In genomic region chr2:136325844-136326291, GRCh38 we compare ENCODE assay signal across 18 cellular contexts.
DNase-seq lines count a peak whose midpoint lies in the region; ATAC-seq and TF ChIP-seq lines count a peak whose summit lies in the region.
"Had no signal": no experiment of that assay in that cellular context is flagged by ENCODE, and none has a peak within 500 bp of the region (broad histone marks: within the 10 kb centered on the region; RNA-seq: fewer than 3 reads in every experiment).

No MANE protein-coding gene starts in this region.

- peaks cover 17 to 47% of the 10 kb centered on the region in 2 donors for H3K4me1 ChIP-seq in naive thymus-derived CD4-positive, alpha-beta T cell (ENCODE audit: control insufficient read depth in 2 of 2, insufficient read depth in 2 of 2, low read length in 2 of 2)
- peaks cover 15% of the 10 kb centered on the region for H3K4me1 ChIP-seq in endodermal cell (ENCODE audit: control insufficient read depth, insufficient read depth, low read length)
- H3K4me1 ChIP-seq: prostate gland had no signal

- H3K9me3 Mint-ChIP-seq in activated naive CD4-positive, alpha-beta T cell treated with anti-CD3 and anti-CD28 coated beads, Interleukin-2, amount 10 ng/mL, durations not matched to agents 7 days and 5 days, result peaks cover 5% of the 10 kb centered on the region
- peaks cover 4% of the 10 kb centered on the region for H3K9me3 Mint-ChIP-seq in T-helper 2 cell treated with Interferon-gamma antibody and Interleukin-4, amounts not matched to agents 5 μg/mL and 100 μg/mL, for 36 hours
- H3K9me3 Mint-ChIP-seq in naive thymus-derived CD4-positive, alpha-beta T cell, result peaks cover 0 to 5% (median 0%) of the 10 kb centered on the region in 11 donors
- H3K9me3 Mint-ChIP-seq in endodermal cell, result no peaks in the 10 kb centered on the region

- intact Hi-C loops in naive thymus-derived CD4-positive, alpha-beta T cell (cut with micrococcal nuclease), result loop anchor here (2.0 to 5.0 kb wide), 8 partner anchors 27 to 584 kb away; partner anchors contain the start of gene UBXN4 (in 1 of the 2)

- POLR2A ChIA-PET in naive thymus-derived CD4-positive, alpha-beta T cell (lab: Charles Lee), result interaction anchor here (1.2 to 5.9 kb wide), 3 partner anchors 193 to 341 kb away, joined by 3 to 76 read pairs (median 3); partner anchors contain the start of gene DARS1

- 100% methylated on average over 1 of the region's 1 CpG; no CpG with 5 or more reads in 1 of the 2 experiments for WGBS in endodermal cell (ENCODE audit: insufficient coverage in 1 of 2, insufficient read length in 1 of 2), 2 experiments

- H3K4me3 Mint-ChIP-seq in activated naive CD4-positive, alpha-beta T cell treated with anti-CD3 and anti-CD28 coated beads, Interleukin-2, amount 10 ng/mL, durations not matched to agents 7 days and 5 days, result no peak overlapping the region
- H3K4me3 Mint-ChIP-seq in T-helper 2 cell treated with Interferon-gamma antibody and Interleukin-4, amounts not matched to agents 5 μg/mL and 100 μg/mL, for 36 hours, result peak overlapping the region; percentile 1
- peak overlapping the region in 8 of 10 donors; percentile 0 to 76 (median 34) for H3K4me3 Mint-ChIP-seq in naive thymus-derived CD4-positive, alpha-beta T cell
- no peak overlapping the region for H3K4me3 Mint-ChIP-seq in endodermal cell
- H3K4me3 Mint-ChIP-seq: nephron had no signal

- CTCF ChIA-PET in activated naive CD4-positive, alpha-beta T cell treated with anti-CD3 and anti-CD28 coated beads, Interleukin-2, amount 10 ng/mL, durations not matched to agents 7 days and 5 days (lab: Charles Lee), result no interaction called here
- CTCF ChIA-PET in naive thymus-derived CD4-positive, alpha-beta T cell (lab: Charles Lee), result no interaction called here

- DNase-seq in activated naive CD4-positive, alpha-beta T cell treated with anti-CD3 and anti-CD28 coated beads, Interleukin-2, amount 10 ng/mL, durations not matched to agents 7 days and 5 days, result no peak
- DNase-seq in activated naive CD4-positive, alpha-beta T cell treated with anti-CD3 and anti-CD28 coated beads, Interleukin-2, amount 50 U/mL, for 16 hours, result no peak
- DNase-seq in T-helper 2 cell treated with Interferon-gamma antibody and Interleukin-4, amounts not matched to agents 5 μg/mL and 100 μg/mL, for 36 hours (ENCODE audit: low spot score), result no peak
- DNase-seq in naive thymus-derived CD4-positive, alpha-beta T cell, result no peak
- no peak for DNase-seq in GM10266 (ENCODE audit: extremely low spot score)
- DNase-seq in SK-N-DZ (ENCODE audit: low spot score), result no peak
- no peak for DNase-seq in endodermal cell
- DNase-seq: activated CD4-positive, CD25-positive, alpha-beta regulatory T cell treated with anti-CD3 and anti-CD28 coated beads, Interleukin-2, amount 50 U/mL, for 72 hours; central memory CD4-positive, alpha-beta T cell; effector CD8-positive, alpha-beta T cell; heart right ventricle; islet precursor cell; NCI-H1417 treated with DMSO at 0.1 percent for 48 hours; NCI-H2171 treated with DMSO at 0.1 percent for 48 hours; small intestine had no signal

- peak overlapping the region; percentile 63 for H3K27ac Mint-ChIP-seq in activated naive CD4-positive, alpha-beta T cell treated with anti-CD3 and anti-CD28 coated beads, Interleukin-2, amount 10 ng/mL, durations not matched to agents 7 days and 5 days
- H3K27ac Mint-ChIP-seq in T-helper 2 cell treated with Interferon-gamma antibody and Interleukin-4, amounts not matched to agents 5 μg/mL and 100 μg/mL, for 36 hours, result peak overlapping the region; percentile 42
- peak overlapping the region; percentile 43 to 98 (median 81) for H3K27ac Mint-ChIP-seq in naive thymus-derived CD4-positive, alpha-beta T cell
- H3K27ac Mint-ChIP-seq in endodermal cell, result no peak overlapping the region
- H3K27ac Mint-ChIP-seq: nephron had no signal

- TF ChIP-seq CTCF in GM10266 (IDR thresholded peaks at IDR 0.05; ENCODE audit: control insufficient read depth, insufficient read depth, low read depth, missing control alignments) (no peak), endodermal cell (conservative IDR thresholded peaks at IDR 0.05) (no peak)

- H3K9ac ChIP-seq in endodermal cell (ENCODE audit: extremely low read depth, low read length, poor library complexity, severe bottlenecking), result no peak overlapping the region

- H3K27me3 ChIP-seq in naive thymus-derived CD4-positive, alpha-beta T cell (ENCODE audit: control insufficient read depth in 2 of 2, insufficient read depth in 2 of 2, low read length in 2 of 2), result no peaks in the 10 kb centered on the region
- H3K27me3 ChIP-seq in endodermal cell (ENCODE audit: control insufficient read depth, insufficient read depth, low read length, poor library complexity, severe bottlenecking), result no peaks in the 10 kb centered on the region
- H3K27me3 ChIP-seq: heart right ventricle had no signal

- H3K36me3 Mint-ChIP-seq in activated naive CD4-positive, alpha-beta T cell treated with anti-CD3 and anti-CD28 coated beads, Interleukin-2, amount 10 ng/mL, durations not matched to agents 7 days and 5 days, result peaks cover 3% of the 10 kb centered on the region
- no peaks in the 10 kb centered on the region for H3K36me3 Mint-ChIP-seq in T-helper 2 cell treated with Interferon-gamma antibody and Interleukin-4, amounts not matched to agents 5 μg/mL and 100 μg/mL, for 36 hours (ENCODE audit: low read depth)
- H3K36me3 Mint-ChIP-seq in naive thymus-derived CD4-positive, alpha-beta T cell, result peaks cover 0 to 11% (median 0%) of the 10 kb centered on the region in 5 donors
- H3K36me3 Mint-ChIP-seq in endodermal cell (ENCODE audit: low read depth), result no peaks in the 10 kb centered on the region

- no peak overlapping the region for H3K27ac ChIP-seq in naive thymus-derived CD4-positive, alpha-beta T cell (ENCODE audit: low read depth, low read length)
- H3K27ac ChIP-seq in endodermal cell (ENCODE audit: low read depth, low read length), result no peak overlapping the region
- H3K27ac ChIP-seq: prostate gland had no signal

- H3K36me3 ChIP-seq in naive thymus-derived CD4-positive, alpha-beta T cell (ENCODE audit: control insufficient read depth in 2 of 3, insufficient read depth in 3 of 3, low read length in 3 of 3), result no peaks in the 10 kb centered on the region
- H3K36me3 ChIP-seq in endodermal cell (ENCODE audit: control insufficient read depth, insufficient read depth, low read length), result no peaks in the 10 kb centered on the region
- H3K36me3 ChIP-seq: heart right ventricle, prostate gland had no signal

- H3K9me3 ChIP-seq in naive thymus-derived CD4-positive, alpha-beta T cell (ENCODE audit: control insufficient read depth in 2 of 3, low read length in 3 of 3), result no peaks in the 10 kb centered on the region
- H3K9me3 ChIP-seq in endodermal cell (ENCODE audit: control insufficient read depth, low read length), result no peaks in the 10 kb centered on the region
- H3K9me3 ChIP-seq: heart right ventricle, prostate gland had no signal

- H3K4me1 Mint-ChIP-seq in activated naive CD4-positive, alpha-beta T cell treated with anti-CD3 and anti-CD28 coated beads, Interleukin-2, amount 10 ng/mL, durations not matched to agents 7 days and 5 days, result peaks cover 65% of the 10 kb centered on the region
- peaks cover 59% of the 10 kb centered on the region for H3K4me1 Mint-ChIP-seq in T-helper 2 cell treated with Interferon-gamma antibody and Interleukin-4, amounts not matched to agents 5 μg/mL and 100 μg/mL, for 36 hours (ENCODE audit: low read depth)
- H3K4me1 Mint-ChIP-seq in naive thymus-derived CD4-positive, alpha-beta T cell, result peaks cover 45 to 72% (median 65%) of the 10 kb centered on the region in 7 donors
- H3K4me1 Mint-ChIP-seq in endodermal cell, result peaks cover 34% of the 10 kb centered on the region

- no peak overlapping the region for H3K4me3 ChIP-seq in naive thymus-derived CD4-positive, alpha-beta T cell (ENCODE audit: low read length)
- H3K4me3 ChIP-seq in endodermal cell (ENCODE audit: low read length), result no peak overlapping the region
- H3K4me3 ChIP-seq: heart right ventricle, prostate gland had no signal

- peak; percentile 30 for ATAC-seq in GM19395 (IDR thresholded peaks at IDR 0.05; ENCODE audit: unreplicated experiment)
- no peak for ATAC-seq in naive thymus-derived CD4-positive, alpha-beta T cell

- no peaks in the 10 kb centered on the region for H3K27me3 Mint-ChIP-seq in activated naive CD4-positive, alpha-beta T cell treated with anti-CD3 and anti-CD28 coated beads, Interleukin-2, amount 10 ng/mL, durations not matched to agents 7 days and 5 days
- no peaks in the 10 kb centered on the region for H3K27me3 Mint-ChIP-seq in T-helper 2 cell treated with Interferon-gamma antibody and Interleukin-4, amounts not matched to agents 5 μg/mL and 100 μg/mL, for 36 hours (ENCODE audit: low read depth)
- no peaks in the 10 kb centered on the region for H3K27me3 Mint-ChIP-seq in naive thymus-derived CD4-positive, alpha-beta T cell
- no peaks in the 10 kb centered on the region for H3K27me3 Mint-ChIP-seq in endodermal cell (ENCODE audit: insufficient read depth)

Comparison
In these comparisons a context has a peak if more than half of its experiments do, and no peak if none do; other contexts are left out.
1. H3K4me3 Mint-ChIP-seq: peak in T-helper 2 cell treated with Interferon-gamma antibody and Interleukin-4, amounts not matched to agents 5 μg/mL and 100 μg/mL, for 36 hours (single experiment) and naive thymus-derived CD4-positive, alpha-beta T cell (8 of 10); none in activated naive CD4-positive, alpha-beta T cell treated with anti-CD3 and anti-CD28 coated beads, Interleukin-2, amount 10 ng/mL, durations not matched to agents 7 days and 5 days (single experiment) and endodermal cell (single experiment).